ENCODE assay signal across 8 cellular contexts in the genomic region with DNA sequence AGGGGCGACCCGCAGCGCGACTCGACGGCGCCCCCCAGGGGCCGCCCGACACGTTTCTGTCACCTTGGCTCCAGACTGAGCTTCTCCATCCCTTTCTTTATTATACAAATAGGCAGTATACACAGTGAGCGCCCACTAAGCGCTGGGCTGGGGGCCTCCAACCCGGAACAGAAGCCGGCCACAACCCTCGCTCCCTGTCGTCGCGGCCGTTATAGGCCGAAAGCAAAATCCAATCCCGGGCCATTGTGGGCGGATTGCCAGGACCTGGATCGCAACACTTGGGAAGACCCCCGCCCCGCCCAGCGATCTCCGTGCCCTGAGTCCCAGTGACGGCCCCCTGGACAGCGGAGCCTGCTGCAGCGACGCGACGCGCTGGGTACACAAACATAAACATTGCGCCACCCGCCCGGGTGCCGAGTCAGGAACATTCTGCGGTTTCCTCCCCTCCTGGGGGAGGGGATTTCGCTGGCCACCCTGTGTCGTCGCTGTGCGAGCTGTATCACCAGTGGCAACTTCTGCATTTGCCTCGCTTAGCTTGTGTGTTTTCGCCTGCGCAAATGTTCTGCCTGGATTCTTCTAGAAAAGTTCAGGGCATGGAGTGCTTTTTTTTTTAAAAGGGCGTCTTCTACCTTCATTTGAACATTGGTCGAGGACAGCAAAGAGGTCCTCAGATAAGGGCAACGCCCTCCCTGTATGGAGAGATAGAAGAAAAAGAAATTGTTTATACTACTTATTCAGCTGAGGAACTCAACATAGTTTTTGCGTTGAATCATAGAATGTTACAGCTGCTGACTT. TPM values are rescaled to one million over a fixed set of nuclear protein-coding genes. Genes with fewer than 3 reads are reported as not detected.
A peak's percentile ranks its signal among the peaks of the same experiment; 100 is the strongest.
DNase-seq lines count a peak whose midpoint lies in the region; ATAC-seq lines count a peak whose summit lies in the region.

No MANE protein-coding gene starts in this region.

- peaks cover 54 to 59% of the 10 kb centered on the region in 2 donors for H3K4me1 Mint-ChIP-seq in natural killer cell treated with Interleukin-12 subunit alpha and Interleukin-12 subunit beta and Interleukin-15 and Interleukin-18, amount 100 ng/mL, for 72 hours (ENCODE audit: low read depth in 2 of 2)

- no peaks in the 10 kb centered on the region for H3K9me3 Mint-ChIP-seq in natural killer cell treated with Interleukin-12 subunit alpha and Interleukin-12 subunit beta and Interleukin-15 and Interleukin-18, amount 100 ng/mL, for 72 hours

- H3K36me3 Mint-ChIP-seq in natural killer cell treated with Interleukin-12 subunit alpha and Interleukin-12 subunit beta and Interleukin-15 and Interleukin-18, amount 100 ng/mL, for 72 hours, result no peaks in the 10 kb centered on the region

- DNase-seq in AML-193 (lab: John Stamatoyannopoulos, UW) (peak; percentile 91 to 94), GM19238 (ENCODE audit: insufficient read length, low spot score) (peak; percentile 59), HT-29 (ENCODE audit: low spot score) (peak; percentile 94), RPMI7951 (ENCODE audit: low read depth) (peak; percentile 87), fibroblast of peridontal ligament (ENCODE audit: extremely low read depth) (peak; percentile 95)
- DNase-seq in activated T-helper 1 cell treated with anti-CD3 and anti-CD28 coated beads, Interleukin-2, amount 50 U/mL, for 16 hours (ENCODE audit: low read depth in 1 of 2, low spot score in 1 of 2), result peak; percentile 65 to 69
- DNase-seq in natural killer cell treated with Interleukin-12 subunit alpha and Interleukin-12 subunit beta and Interleukin-15 and Interleukin-18, amount 100 ng/mL, for 72 hours (ENCODE audit: low spot score), result peak; percentile 93
- DNase-seq in stimulated activated naive CD4-positive, alpha-beta T cell treated with Interleukin-2 at 50 U/mL for 16 hours (lab: John Stamatoyannopoulos, UW), result peak; percentile 64

- H3K4me3 Mint-ChIP-seq in natural killer cell treated with Interleukin-12 subunit alpha and Interleukin-12 subunit beta and Interleukin-15 and Interleukin-18, amount 100 ng/mL, for 72 hours, result peak overlapping the region; percentile 87

- peak overlapping the region; percentile 92 to 97 for H3K27ac Mint-ChIP-seq in natural killer cell treated with Interleukin-12 subunit alpha and Interleukin-12 subunit beta and Interleukin-15 and Interleukin-18, amount 100 ng/mL, for 72 hours

- no peaks in the 10 kb centered on the region for H3K27me3 Mint-ChIP-seq in natural killer cell treated with Interleukin-12 subunit alpha and Interleukin-12 subunit beta and Interleukin-15 and Interleukin-18, amount 100 ng/mL, for 72 hours

- ATAC-seq in natural killer cell treated with Interleukin-12 subunit alpha and Interleukin-12 subunit beta and Interleukin-15 and Interleukin-18, amount 100 ng/mL, for 72 hours, result peak; percentile 63 to 68

RNA-seq across cellular contexts. Expression of a gene that starts 1.3 kb away (rescaled TPM):
- 275 and 286 TPM in 2 replicates for total RNA-seq in HT-29 (2014; rRNA removed; shearing (Covaris generic))
- 9.7 TPM in 2 replicates for total RNA-seq in RPMI7951 (2014; rRNA removed; shearing (Covaris generic))
- 10 to 100 TPM; 12.4 to 13.6 TPM for total RNA-seq in natural killer cell treated with Interleukin-12 subunit alpha and Interleukin-12 subunit beta and Interleukin-15 and Interleukin-18, amount 100 ng/mL, for 72 hours

Comparison
In these comparisons a context has a peak if more than half of its experiments do, and no peak if none do; other contexts are left out.
1. Peak in every context shown above with its lines: DNase-seq and ATAC-seq.
2. RNA of a gene that starts 1.3 kb away (total RNA-seq): 275 to 286 TPM in HT-29; 12.4 to 13.6 TPM in natural killer cell treated with Interleukin-12 subunit alpha and Interleukin-12 subunit beta and Interleukin-15 and Interleukin-18, amount 100 ng/mL, for 72 hours and 9.7 TPM in RPMI7951; every median in the first group is over 10 times any median in the second.